ENCODE assay signal across 34 cellular contexts in genomic region chr17:2802574-2802973, GRCh38. TPM values are rescaled to one million over a fixed set of nuclear protein-coding genes. Genes with fewer than 3 reads are reported as not detected.
"Had no signal": no experiment of that assay in that cellular context is flagged by ENCODE, and none has a peak within 500 bp of the region (broad histone marks: within the 10 kb centered on the region; RNA-seq: fewer than 3 reads in every experiment).

No MANE protein-coding gene starts in this region.

- H3K27ac ChIP-seq: body of pancreas, breast epithelium, Peyer's patch, RWPE1, WERI-Rb-1 had no signal

- H3K4me3 ChIP-seq: adrenal gland, body of pancreas, breast epithelium, Peyer's patch had no signal

- H3K4me1 ChIP-seq: body of pancreas, breast epithelium had no signal

- H3K36me3 ChIP-seq: adrenal gland, breast epithelium, Peyer's patch had no signal

- H3K9me3 Mint-ChIP-seq: activated CD4-positive, alpha-beta T cell treated with anti-CD3 and anti-CD28 coated beads, Interleukin-2, amount 10 ng/mL, durations not matched to agents 24 days and 14 days; activated naive CD4-positive, alpha-beta T cell treated with anti-CD3 and anti-CD28 coated beads, Interleukin-2, amount 50 U/mL, for 72 hours; activated T-cell treated with anti-CD3 and anti-CD28 coated beads, Interleukin-2, amount 50 U/mL, for 24 hours; activated T-helper 2 cell treated with anti-CD3 and anti-CD28 coated beads, Interferon-gamma antibody, Interleukin-2, Interleukin-4, amounts not matched to agents 10 μg/mL and 5 μg/mL and 100 μg/mL, durations not matched to agents 14 hours and 24 hours and 36 hours had no signal

- H3K4me3 Mint-ChIP-seq: activated CD4-positive, alpha-beta T cell treated with anti-CD3 and anti-CD28 coated beads, Interleukin-2, amount 10 ng/mL, durations not matched to agents 24 days and 14 days; activated CD8-positive, alpha-beta T cell treated with anti-CD3 and anti-CD28 coated beads, Interleukin-2, amount 10 ng/mL, durations not matched to agents 7 days and 5 days; activated T-cell treated with anti-CD3 and anti-CD28 coated beads, Interleukin-2, amount 50 U/mL, for 24 hours had no signal

- ATAC-seq: activated CD8-positive, alpha-beta T cell treated with anti-CD3 and anti-CD28 coated beads, Interleukin-2, amount 10 ng/mL, durations not matched to agents 7 days and 5 days; activated naive CD4-positive, alpha-beta T cell treated with anti-CD3 and anti-CD28 coated beads, Interleukin-2, amount 50 U/mL, for 72 hours; body of pancreas; PC-3 had no signal

- H3K27ac Mint-ChIP-seq: activated CD4-positive, alpha-beta T cell treated with anti-CD3 and anti-CD28 coated beads, Interleukin-2, amount 10 ng/mL, durations not matched to agents 24 days and 14 days; activated CD8-positive, alpha-beta T cell treated with anti-CD3 and anti-CD28 coated beads, Interleukin-2, amount 10 ng/mL, durations not matched to agents 7 days and 5 days; activated naive CD4-positive, alpha-beta T cell treated with anti-CD3 and anti-CD28 coated beads, Interleukin-2, amount 50 U/mL, for 72 hours; activated T-cell treated with anti-CD3 and anti-CD28 coated beads, Interleukin-2, amount 50 U/mL, for 24 hours; activated T-helper 2 cell treated with anti-CD3 and anti-CD28 coated beads, Interferon-gamma antibody, Interleukin-2, Interleukin-4, amounts not matched to agents 10 μg/mL and 5 μg/mL and 100 μg/mL, durations not matched to agents 14 hours and 24 hours and 36 hours had no signal

- FAIRE-seq: astrocyte had no signal

- H3K36me3 Mint-ChIP-seq: activated naive CD4-positive, alpha-beta T cell treated with anti-CD3 and anti-CD28 coated beads, Interleukin-2, amount 50 U/mL, for 72 hours had no signal

- DNase-seq: activated CD4-positive, alpha-beta T cell treated with anti-CD3 and anti-CD28 coated beads for 1 hour; activated CD4-positive, alpha-beta T cell treated with anti-CD3 and anti-CD28 coated beads, Interleukin-2, amount 10 ng/mL, durations not matched to agents 24 days and 14 days; activated CD4-positive, alpha-beta T cell treated with anti-CD3 and anti-CD28 coated beads, Interleukin-2, amount 50 U/mL, for 4 hours; activated CD4-positive, CD25-positive, alpha-beta regulatory T cell; activated CD8-positive, alpha-beta T cell treated with anti-CD3 and anti-CD28 coated beads, Interleukin-2, amount 10 ng/mL, durations not matched to agents 7 days and 5 days; activated gamma-delta T cell; activated naive CD4-positive, alpha-beta T cell treated with Interleukin-2 at 50 U/mL for 16 hours; activated T-cell treated with anti-CD3 and anti-CD28 coated beads, Interleukin-2, amount 50 U/mL, for 24 hours; adrenal gland; body of pancreas; Kasumi-1; KG1; MM.1S; MV-4-11; NCI-H1092; NCI-H1436 treated with DMSO at 0.1 percent for 48 hours; NCI-H2029; NCI-H345; NCI-H526; NCI-H748 treated with DMSO at 0.1 percent for 48 hours; NK-92 treated with Interleukin-12 subunit alpha and Interleukin-12 subunit beta, amount 100 ng/mL, for 24 hours; PC-3; Peyer's patch; Right ventricle myocardium superior; SW 1271; T-helper 1 cell; T1000; WERI-Rb-1 had no signal

- H3K9me3 ChIP-seq: adrenal gland, body of pancreas, breast epithelium, Peyer's patch had no signal

- H3K27me3 ChIP-seq: adrenal gland, body of pancreas, Peyer's patch had no signal

RNA-seq across cellular contexts. Expression of gene CCDC92B, which starts 53.1 kb away (rescaled TPM):
- total RNA-seq: activated CD8-positive, alpha-beta T cell treated with anti-CD3 and anti-CD28 coated beads, Interleukin-2, amount 10 ng/mL, durations not matched to agents 7 days and 5 days; NCI-H460; PC-3 had no signal
